ENCODE assay signal across 26 cellular contexts in the genomic region with DNA sequence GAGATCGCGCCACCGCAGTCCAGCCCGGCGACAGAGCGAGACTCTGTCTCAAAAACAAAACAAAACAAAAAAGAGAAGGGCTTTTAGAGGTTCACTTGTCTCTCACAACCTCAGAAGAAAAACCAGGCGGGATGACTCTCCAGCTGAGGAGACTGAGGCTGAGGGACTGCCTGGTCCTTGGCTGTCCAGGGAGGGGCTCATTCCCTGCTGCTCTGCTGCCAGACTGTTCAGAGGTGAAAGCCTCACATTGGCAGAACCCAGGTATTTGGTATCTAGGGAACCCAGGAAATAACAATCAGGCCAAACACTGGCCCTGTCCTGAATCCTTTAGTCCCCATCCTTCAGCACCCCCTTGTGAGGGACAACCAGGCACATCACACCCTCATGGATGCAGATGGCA. TPM values are rescaled to one million over a fixed set of nuclear protein-coding genes. Genes with fewer than 3 reads are reported as not detected.
A peak's percentile ranks its signal among the peaks of the same experiment; 100 is the strongest.
DNase-seq lines count a peak whose midpoint lies in the region; ATAC-seq, FAIRE-seq and TF ChIP-seq lines count a peak whose summit lies in the region.
"Had no signal": no experiment of that assay in that cellular context is flagged by ENCODE, and none has a peak within 500 bp of the region (broad histone marks: within the 10 kb centered on the region; RNA-seq: fewer than 3 reads in every experiment).

No MANE protein-coding gene starts in this region.

- H4K20me1 ChIP-seq in DND-41 (ENCODE audit: insufficient read depth, low read length) = peaks cover 53% of the 10 kb centered on the region

- H3K27me3 ChIP-seq in CD4-positive, alpha-beta memory T cell (ENCODE audit: insufficient read depth, low read length) = no peaks in the 10 kb centered on the region
- H3K27me3 ChIP-seq in DND-41 (ENCODE audit: insufficient read depth, low read length, poor library complexity) (no peaks in the 10 kb centered on the region), gastroesophageal sphincter (no peaks in the 10 kb centered on the region)
- no peaks in the 10 kb centered on the region for H3K27me3 ChIP-seq in naive thymus-derived CD4-positive, alpha-beta T cell (ENCODE audit: control insufficient read depth in 2 of 2, insufficient read depth in 2 of 2, low read length in 2 of 2)
- H3K27me3 ChIP-seq: brain microvascular endothelial cell, esophagus muscularis mucosa, thyroid gland had no signal

- no peak overlapping the region for H3K4me2 ChIP-seq in DND-41 (ENCODE audit: insufficient read depth, low read length)

- no peaks in the 10 kb centered on the region for H3K9me3 ChIP-seq in CD4-positive, alpha-beta memory T cell (ENCODE audit: control insufficient read depth in 1 of 2, low read length in 2 of 2)
- H3K9me3 ChIP-seq in DND-41 (ENCODE audit: insufficient read depth, low read length, severe bottlenecking) (no peaks in the 10 kb centered on the region), kidney (ENCODE audit: control insufficient read depth in 1 of 2, low read length in 2 of 2) (no peaks in the 10 kb centered on the region), gastroesophageal sphincter (no peaks in the 10 kb centered on the region)
- H3K9me3 ChIP-seq in naive thymus-derived CD4-positive, alpha-beta T cell (ENCODE audit: control insufficient read depth in 2 of 3, low read length in 3 of 3) = no peaks in the 10 kb centered on the region
- H3K9me3 ChIP-seq: esophagus muscularis mucosa, thyroid gland had no signal

- H3K27ac ChIP-seq in CD4-positive, alpha-beta memory T cell (ENCODE audit: low read depth, low read length) = peak overlapping the region; percentile 55
- peak overlapping the region; percentile 47; the same call in 1 of the 2 replicates for H3K27ac ChIP-seq in DND-41 (ENCODE audit: low read length)
- peak overlapping the region; percentile 83 for H3K27ac ChIP-seq in naive thymus-derived CD4-positive, alpha-beta T cell (ENCODE audit: low read depth, low read length)
- H3K27ac ChIP-seq in kidney (ENCODE audit: low read depth in 2 of 2, low read length in 2 of 2) = no peak overlapping the region
- no peak overlapping the region for H3K27ac ChIP-seq in gastroesophageal sphincter
- H3K27ac ChIP-seq: brain microvascular endothelial cell, esophagus muscularis mucosa, thyroid gland had no signal

- H2AFZ ChIP-seq in DND-41 (ENCODE audit: low read depth, low read length) = no peak overlapping the region

- no peak for ATAC-seq in DND-41 (ENCODE audit: insufficient read depth, low read depth)
- no peak for ATAC-seq in naive thymus-derived CD4-positive, alpha-beta T cell
- ATAC-seq in HG03571 (IDR thresholded peaks at IDR 0.05; ENCODE audit: unreplicated experiment) = no peak
- no peak for ATAC-seq in gastroesophageal sphincter
- ATAC-seq: GM12878; stimulated activated naive B cell treated with anti-CD40 and anti-IgM and Interleukin-4, amounts not matched to agents 10 μg/mL and 1 μg/mL and 100 μg/mL, for 72 hours had no signal

- no peak for TF ChIP-seq POLR2A in gastroesophageal sphincter (IDR thresholded peaks at IDR 0.05)

- peaks cover 96% of the 10 kb centered on the region for H3K79me2 ChIP-seq in DND-41 (ENCODE audit: insufficient read depth, low read length)

- peak overlapping the region; percentile 90 to 100 (median 94) for H3K27ac Mint-ChIP-seq in CD4-positive, alpha-beta memory T cell
- H3K27ac Mint-ChIP-seq in naive thymus-derived CD4-positive, alpha-beta T cell = peak overlapping the region; percentile 84 to 99 (median 98)

- no peak for FAIRE-seq in kidney (lab: Jason Lieb, UNC)
- FAIRE-seq: colon, GM12878, keratinocyte had no signal

- DNase-seq in CD4-positive, alpha-beta memory T cell = peak in 1 of 5 donors; percentile 43
- DNase-seq in DND-41 (no peak), kidney (no peak)
- DNase-seq in activated T-cell treated with anti-CD3 and anti-CD28 coated beads, Interleukin-2, amount 50 U/mL, for 48 hours = peak; percentile 28 to 32
- DNase-seq in naive thymus-derived CD4-positive, alpha-beta T cell = no peak
- DNase-seq: activated CD4-positive, CD25-positive, alpha-beta regulatory T cell; brain microvascular endothelial cell; DMS79 treated with DMSO at 0.1 percent for 48 hours; KBM-7; NCI-H1694; NCI-H526 treated with DMSO at 0.1 percent for 48 hours; nucleus accumbens; RPMI8226; stimulated activated CD4-positive, alpha-beta T cell treated with anti-CD3 and anti-CD28 coated beads, Interleukin-1b, Interleukin-23, amount 100 ng/mL, for 48 hours; stimulated activated naive B cell treated with anti-CD40 and anti-IgM and Interleukin-4, amounts not matched to agents 10 μg/mL and 1 μg/mL and 100 μg/mL, for 72 hours; T-helper 9 cell; thyroid gland had no signal

- POLR2A ChIA-PET in CD4-positive, alpha-beta memory T cell (lab: Charles Lee; ENCODE audit: partially characterized antibody) = interaction anchor here (1.0 to 9.8 kb wide), 12 partner anchors 8 to 52 kb away, joined by 3 to 137 read pairs (median 6); a partner anchor contains a TSS
- POLR2A ChIA-PET in naive thymus-derived CD4-positive, alpha-beta T cell (lab: Charles Lee) = interaction anchor here (0.9 to 16.2 kb wide), 15 partner anchors 9 to 46 kb away, joined by 3 to 184 read pairs (median 8); a partner anchor contains a TSS

- no peak for TF ChIP-seq EP300 in gastroesophageal sphincter (IDR thresholded peaks at IDR 0.05)

- no peak overlapping the region for H3K4me3 ChIP-seq in CD4-positive, alpha-beta memory T cell (ENCODE audit: low read length in 2 of 2)
- H3K4me3 ChIP-seq in DND-41 (ENCODE audit: low read depth in 1 of 2, low read length in 2 of 2) = no peak overlapping the region
- H3K4me3 ChIP-seq in naive thymus-derived CD4-positive, alpha-beta T cell (ENCODE audit: low read length) = peak overlapping the region; percentile 1
- H3K4me3 ChIP-seq in kidney (ENCODE audit: low read length in 2 of 2) = no peak overlapping the region
- H3K4me3 ChIP-seq in gastroesophageal sphincter = no peak overlapping the region
- H3K4me3 ChIP-seq: esophagus muscularis mucosa, GM12878, lung, skin epidermis, thyroid gland had no signal

- 86% methylated on average over 6 of the region's 7 CpGs; no CpG with 5 or more reads in 1 of the 2 donors for WGBS in gastroesophageal sphincter (ENCODE audit: low coverage in 1 of 2), 2 donors

- no peaks in the 10 kb centered on the region for H3K27me3 Mint-ChIP-seq in CD4-positive, alpha-beta memory T cell
- H3K27me3 Mint-ChIP-seq in naive thymus-derived CD4-positive, alpha-beta T cell = no peaks in the 10 kb centered on the region

- H3K4me1 Mint-ChIP-seq in CD4-positive, alpha-beta memory T cell = peaks cover 78 to 100% (median 92%) of the 10 kb centered on the region in 4 donors
- H3K4me1 Mint-ChIP-seq in naive thymus-derived CD4-positive, alpha-beta T cell = peaks cover 75 to 100% (median 99%) of the 10 kb centered on the region in 7 donors
- H3K4me1 Mint-ChIP-seq: stimulated activated naive B cell treated with anti-CD40 and anti-IgM and Interleukin-4, amounts not matched to agents 10 μg/mL and 1 μg/mL and 100 μg/mL, for 72 hours had no signal

- peaks cover 100% of the 10 kb centered on the region for H3K4me1 ChIP-seq in CD4-positive, alpha-beta memory T cell (ENCODE audit: insufficient read depth, low read length)
- H3K4me1 ChIP-seq in DND-41 (ENCODE audit: insufficient read depth, low read length) (peaks cover 31% of the 10 kb centered on the region), kidney (ENCODE audit: control insufficient read depth in 1 of 2, insufficient read depth in 1 of 2, low read depth in 1 of 2, low read length in 2 of 2) (no peaks in the 10 kb centered on the region), gastroesophageal sphincter (no peaks in the 10 kb centered on the region)
- peaks cover 56 to 94% of the 10 kb centered on the region in 2 donors for H3K4me1 ChIP-seq in naive thymus-derived CD4-positive, alpha-beta T cell (ENCODE audit: control insufficient read depth in 2 of 2, insufficient read depth in 2 of 2, low read length in 2 of 2)
- H3K4me1 ChIP-seq: esophagus muscularis mucosa, thyroid gland had no signal

- intact Hi-C loops in CD4-positive, alpha-beta memory T cell (cut with micrococcal nuclease) = loop anchor here (5.0 kb wide), 1 partner anchor 33 kb away; a partner anchor contains a TSS
- intact Hi-C loops in naive thymus-derived CD4-positive, alpha-beta T cell (cut with micrococcal nuclease) = loop anchor here in 1 of 2 donors (1.0 to 5.0 kb wide), 2 partner anchors 8 to 33 kb away; a partner anchor contains a TSS
- intact Hi-C loops in kidney (cut with DNase I) = no loop called here

- peak overlapping the region; percentile 62 to 89 (median 78) for H3K4me3 Mint-ChIP-seq in CD4-positive, alpha-beta memory T cell
- H3K4me3 Mint-ChIP-seq in naive thymus-derived CD4-positive, alpha-beta T cell = peak overlapping the region; percentile 70 to 88 (median 84)
- H3K4me3 Mint-ChIP-seq: stimulated activated naive B cell treated with anti-CD40 and anti-IgM and Interleukin-4, amounts not matched to agents 10 μg/mL and 1 μg/mL and 100 μg/mL, for 72 hours had no signal

- peaks cover 0 to 2% (median 0%) of the 10 kb centered on the region in 8 donors for H3K9me3 Mint-ChIP-seq in CD4-positive, alpha-beta memory T cell
- peaks cover 0 to 4% (median 0%) of the 10 kb centered on the region in 11 donors for H3K9me3 Mint-ChIP-seq in naive thymus-derived CD4-positive, alpha-beta T cell
- H3K9me3 Mint-ChIP-seq: stimulated activated naive B cell treated with anti-CD40 and anti-IgM and Interleukin-4, amounts not matched to agents 10 μg/mL and 1 μg/mL and 100 μg/mL, for 72 hours had no signal

- peaks cover 15% of the 10 kb centered on the region for H3K36me3 ChIP-seq in CD4-positive, alpha-beta memory T cell (ENCODE audit: insufficient read depth, low read length)
- H3K36me3 ChIP-seq in DND-41 (ENCODE audit: insufficient read depth, low read length) (peaks cover 66% of the 10 kb centered on the region), kidney (ENCODE audit: control insufficient read depth in 1 of 2, insufficient read depth in 2 of 2, low read length in 2 of 2) (no peaks in the 10 kb centered on the region), gastroesophageal sphincter (no peaks in the 10 kb centered on the region)
- peaks cover 0 to 15% (median 5%) of the 10 kb centered on the region in 3 experiments for H3K36me3 ChIP-seq in naive thymus-derived CD4-positive, alpha-beta T cell (ENCODE audit: control insufficient read depth in 2 of 3, insufficient read depth in 3 of 3, low read length in 3 of 3)
- H3K36me3 ChIP-seq: brain microvascular endothelial cell, esophagus muscularis mucosa, thyroid gland had no signal

- peaks cover 24 to 72% of the 10 kb centered on the region in 2 donors for H3K36me3 Mint-ChIP-seq in CD4-positive, alpha-beta memory T cell
- H3K36me3 Mint-ChIP-seq in naive thymus-derived CD4-positive, alpha-beta T cell = peaks cover 0 to 52% (median 21%) of the 10 kb centered on the region in 5 donors
- H3K36me3 Mint-ChIP-seq: stimulated activated naive B cell treated with anti-CD40 and anti-IgM and Interleukin-4, amounts not matched to agents 10 μg/mL and 1 μg/mL and 100 μg/mL, for 72 hours had no signal

- CTCF ChIA-PET in CD4-positive, alpha-beta memory T cell (lab: Charles Lee; ENCODE audit: partially characterized antibody) = interaction anchor here (1.0 to 4.5 kb wide), 7 partner anchors 11 to 55 kb away, joined by 3 to 24 read pairs (median 6); a partner anchor contains a TSS
- CTCF ChIA-PET in naive thymus-derived CD4-positive, alpha-beta T cell (lab: Charles Lee) = interaction anchor here (0.9 to 3.2 kb wide), 3 partner anchors 8 to 49 kb away, joined by 3 to 11 read pairs (median 5); no protein-coding TSS in a partner anchor

- TF ChIP-seq CTCF in DND-41 (IDR thresholded peaks at IDR 0.05; ENCODE audit: borderline replicate concordance, extremely low read depth, low read length, poor library complexity, severe bottlenecking) = no peak
- TF ChIP-seq CTCF in kidney (IDR thresholded peaks at IDR 0.05; ENCODE audit: borderline replicate concordance, extremely low read depth, insufficient read depth) = no peak
- no peak for TF ChIP-seq CTCF in gastroesophageal sphincter (IDR thresholded peaks at IDR 0.05)

- H3K9ac ChIP-seq in DND-41 (ENCODE audit: low read depth, low read length) = no peak overlapping the region
- H3K9ac ChIP-seq in kidney (ENCODE audit: low read length in 2 of 2) = no peak overlapping the region

RNA-seq across cellular contexts. Expression of a gene that starts 33.6 kb away (rescaled TPM):
- total RNA-seq in CD4-positive, alpha-beta memory T cell = 100 to 1,000 TPM; 340 to 341 TPM
- 100 to 1,000 TPM; 260 to 404 TPM for polyA plus RNA-seq in CD4-positive, alpha-beta memory T cell
- 100 to 1,000 TPM; 246 to 476 (median 336) TPM for total RNA-seq in naive thymus-derived CD4-positive, alpha-beta T cell
- polyA plus RNA-seq in naive thymus-derived CD4-positive, alpha-beta T cell = 100 to 1,000 TPM; 352 to 437 TPM
- total RNA-seq in kidney = 7.7 TPM
- polyA plus RNA-seq in kidney (ENCODE audit: insufficient read depth, low read depth, low replicate concordance) = 1.8 TPM
- total RNA-seq in gastroesophageal sphincter = 1 to 10 TPM in 1 of 4 donors, under 1 TPM in 2, not detected in 1; 0.31 to 1.3 (median 0.45) TPM
- total RNA-seq: HT-29 had no signal
- polyA plus RNA-seq: keratinocyte had no signal

Comparison
In these comparisons a context has a peak if more than half of its experiments do, and no peak if none do; other contexts are left out.
1. DNase-seq: peak in activated T-cell treated with anti-CD3 and anti-CD28 coated beads, Interleukin-2, amount 50 U/mL, for 48 hours (2 of 2); none in DND-41 (single experiment), naive thymus-derived CD4-positive, alpha-beta T cell (0 of 9) and kidney (single experiment).
2. H3K27ac ChIP-seq: peak in CD4-positive, alpha-beta memory T cell (single experiment), DND-41 (single experiment) and naive thymus-derived CD4-positive, alpha-beta T cell (single experiment); none in kidney (0 of 2) and gastroesophageal sphincter (0 of 4).
3. RNA of a gene that starts 33.6 kb away (total RNA-seq): 340 to 341 TPM in CD4-positive, alpha-beta memory T cell and 246 to 476 TPM in naive thymus-derived CD4-positive, alpha-beta T cell; 7.7 TPM in kidney (single experiment) and 0.31 to 1.3 TPM in gastroesophageal sphincter; every median in the first group is over 10 times any median in the second.